1 cellular context compared by ENCODE assay signal in the genomic region with DNA sequence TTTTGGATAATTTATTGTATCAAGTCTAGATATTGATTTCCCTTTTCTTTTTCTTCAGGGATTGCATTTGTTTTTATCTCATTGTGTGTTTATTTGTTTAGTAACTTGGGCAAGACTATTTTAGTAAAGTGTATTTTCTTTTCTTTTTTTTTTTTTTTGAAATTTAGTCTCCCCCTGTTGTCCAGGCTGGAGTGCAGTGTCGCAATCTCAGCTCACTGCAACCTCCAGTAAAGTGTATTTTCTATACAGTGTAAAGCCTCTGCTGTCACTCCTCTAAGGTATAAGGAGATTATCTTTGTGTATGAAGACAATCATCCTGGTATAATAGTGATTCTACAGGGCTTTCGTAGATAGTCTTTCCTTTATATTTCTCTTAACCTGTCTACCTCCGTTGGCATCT.
TF ChIP-seq lines count a peak whose summit lies in the region.

No MANE protein-coding gene starts in this region.

TF ChIP-seq in GM23338, 12 proteins besides CTCF, POLR2A, EP300 and RAD21 (continued from another document):
- TF ChIP-seq, protein P1, sequence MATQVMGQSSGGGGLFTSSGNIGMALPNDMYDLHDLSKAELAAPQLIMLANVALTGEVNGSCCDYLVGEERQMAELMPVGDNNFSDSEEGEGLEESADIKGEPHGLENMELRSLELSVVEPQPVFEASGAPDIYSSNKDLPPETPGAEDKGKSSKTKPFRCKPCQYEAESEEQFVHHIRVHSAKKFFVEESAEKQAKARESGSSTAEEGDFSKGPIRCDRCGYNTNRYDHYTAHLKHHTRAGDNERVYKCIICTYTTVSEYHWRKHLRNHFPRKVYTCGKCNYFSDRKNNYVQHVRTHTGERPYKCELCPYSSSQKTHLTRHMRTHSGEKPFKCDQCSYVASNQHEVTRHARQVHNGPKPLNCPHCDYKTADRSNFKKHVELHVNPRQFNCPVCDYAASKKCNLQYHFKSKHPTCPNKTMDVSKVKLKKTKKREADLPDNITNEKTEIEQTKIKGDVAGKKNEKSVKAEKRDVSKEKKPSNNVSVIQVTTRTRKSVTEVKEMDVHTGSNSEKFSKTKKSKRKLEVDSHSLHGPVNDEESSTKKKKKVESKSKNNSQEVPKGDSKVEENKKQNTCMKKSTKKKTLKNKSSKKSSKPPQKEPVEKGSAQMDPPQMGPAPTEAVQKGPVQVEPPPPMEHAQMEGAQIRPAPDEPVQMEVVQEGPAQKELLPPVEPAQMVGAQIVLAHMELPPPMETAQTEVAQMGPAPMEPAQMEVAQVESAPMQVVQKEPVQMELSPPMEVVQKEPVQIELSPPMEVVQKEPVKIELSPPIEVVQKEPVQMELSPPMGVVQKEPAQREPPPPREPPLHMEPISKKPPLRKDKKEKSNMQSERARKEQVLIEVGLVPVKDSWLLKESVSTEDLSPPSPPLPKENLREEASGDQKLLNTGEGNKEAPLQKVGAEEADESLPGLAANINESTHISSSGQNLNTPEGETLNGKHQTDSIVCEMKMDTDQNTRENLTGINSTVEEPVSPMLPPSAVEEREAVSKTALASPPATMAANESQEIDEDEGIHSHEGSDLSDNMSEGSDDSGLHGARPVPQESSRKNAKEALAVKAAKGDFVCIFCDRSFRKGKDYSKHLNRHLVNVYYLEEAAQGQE (IDR thresholded peaks at IDR 0.05; ENCODE audit: unreplicated experiment) = no peak
- TF ChIP-seq NANOG (IDR thresholded peaks at IDR 0.05; ENCODE audit: borderline replicate concordance) (no peak), ETS1 (IDR thresholded peaks at IDR 0.05) (no peak), JUNB (IDR thresholded peaks at IDR 0.05; ENCODE audit: unreplicated experiment) (no peak), CREB1 (CRISPR knock-in tag; IDR thresholded peaks at IDR 0.05; ENCODE audit: low read depth) (no peak), EZH2phosphoT487 (IDR thresholded peaks at IDR 0.05; ENCODE audit: unreplicated experiment) (no peak), ZNF331 (CRISPR knock-in tag; IDR thresholded peaks at IDR 0.05; ENCODE audit: low read depth) (no peak)
